ENCODE assay signal across 7 cellular contexts in the genomic region with DNA sequence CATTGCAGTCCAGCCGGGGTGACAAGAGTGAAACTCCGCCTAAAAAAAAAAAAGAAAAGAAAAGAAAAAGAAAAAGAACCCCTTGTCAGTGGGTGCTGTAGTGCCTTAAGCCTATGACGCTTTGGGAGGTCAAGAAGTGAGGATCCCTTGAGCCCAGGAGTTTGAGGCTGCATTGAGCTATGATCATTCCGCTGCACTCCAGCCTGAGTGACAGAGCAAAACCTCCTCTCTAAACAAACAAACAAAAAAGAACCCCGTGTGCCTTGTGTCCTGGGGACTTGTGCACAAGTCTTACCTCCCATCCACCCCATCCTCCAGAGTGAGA. TPM values are rescaled to one million over a fixed set of nuclear protein-coding genes. Genes with fewer than 3 reads are reported as not detected.
DNase-seq lines count a peak whose midpoint lies in the region; ATAC-seq and TF ChIP-seq lines count a peak whose summit lies in the region.

No MANE protein-coding gene starts in this region.

- no peaks in the 10 kb centered on the region for H4K20me1 ChIP-seq in smooth muscle cell (ENCODE audit: low read depth)

- H3K4me3 ChIP-seq in HUES64 (ENCODE audit: low read length) (no peak overlapping the region), foreskin fibroblast (ENCODE audit: low read depth in 1 of 2, low read length in 2 of 2) (peak overlapping the region; percentile 42 to 50), smooth muscle cell (peak overlapping the region; percentile 19)

- H3K9ac ChIP-seq in HUES64 (ENCODE audit: low read depth, low read length), result no peak overlapping the region
- no peak overlapping the region for H3K9ac ChIP-seq in smooth muscle cell (ENCODE audit: low read depth)

- H3K27ac Mint-ChIP-seq in activated T-helper 17 cell treated with anti-CD3 and anti-CD28 coated beads, Interleukin-2, amount 50 U/mL, for 72 hours, result peak overlapping the region; percentile 94

- H3F3A ChIP-seq in smooth muscle cell (ENCODE audit: low read depth), result peaks cover 8% of the 10 kb centered on the region

- H3K4me2 ChIP-seq in smooth muscle cell, result peak overlapping the region; percentile 46

- 63% methylated on average over 5 of the region's 5 CpGs for WGBS in HUES64
- 57% methylated on average over 5 of the region's 5 CpGs for WGBS in smooth muscle cell (ENCODE audit: low lambda C conversion rate)

- H3K4me1 Mint-ChIP-seq in activated T-helper 17 cell treated with anti-CD3 and anti-CD28 coated beads, Interleukin-2, amount 50 U/mL, for 72 hours, result peaks cover 26% of the 10 kb centered on the region

- H3K4me1 ChIP-seq in HUES64 (ENCODE audit: insufficient read depth, low read length) (peaks cover 9% of the 10 kb centered on the region; the same call in 1 of the 2 replicates), smooth muscle cell (ENCODE audit: low read depth) (peaks cover 10% of the 10 kb centered on the region)

- ATAC-seq in activated T-helper 17 cell treated with anti-CD3 and anti-CD28 coated beads, Interleukin-2, amount 50 U/mL, for 72 hours (replicated peaks), result no peak
- ATAC-seq in GM18907 (IDR thresholded peaks at IDR 0.05; ENCODE audit: unreplicated experiment), result no peak

- H3K9me3 Mint-ChIP-seq in activated T-helper 17 cell treated with anti-CD3 and anti-CD28 coated beads, Interleukin-2, amount 50 U/mL, for 72 hours, result no peaks in the 10 kb centered on the region

- H2AFZ ChIP-seq in smooth muscle cell (ENCODE audit: low read depth), result no peak overlapping the region

- no peaks in the 10 kb centered on the region for H3K27me3 Mint-ChIP-seq in activated T-helper 17 cell treated with anti-CD3 and anti-CD28 coated beads, Interleukin-2, amount 50 U/mL, for 72 hours

- H3K27ac ChIP-seq in HUES64 (ENCODE audit: low read depth, low read length) (0 out of 2 replicates have a peak overlapping the region, but pooled peaks have one; percentile 15), smooth muscle cell (ENCODE audit: low read depth) (peak overlapping the region; percentile 89)

- H3K4me3 Mint-ChIP-seq in activated T-helper 17 cell treated with anti-CD3 and anti-CD28 coated beads, Interleukin-2, amount 50 U/mL, for 72 hours, result peak overlapping the region; percentile 92

- DNase-seq in foreskin fibroblast, result no peak
- no peak for DNase-seq in smooth muscle cell (lab: John Stamatoyannopoulos, UW; ENCODE audit: unreplicated experiment)
- no peak for DNase-seq in activated CD8-positive, alpha-beta memory T cell treated with anti-CD3 and anti-CD28 coated beads, Interleukin-2, amount 50 U/mL, for 48 hours
- DNase-seq in NCI-H2227 treated with DMSO at 0.1 percent for 48 hours (lab: John Stamatoyannopoulos, UW), result no peak

- H3K27me3 ChIP-seq in HUES64 (ENCODE audit: insufficient read depth, low read length) (no peaks in the 10 kb centered on the region), smooth muscle cell (ENCODE audit: low read depth) (no peaks in the 10 kb centered on the region)

- peaks cover 6% of the 10 kb centered on the region for H3K36me3 Mint-ChIP-seq in activated T-helper 17 cell treated with anti-CD3 and anti-CD28 coated beads, Interleukin-2, amount 50 U/mL, for 72 hours (ENCODE audit: low read depth)

- H3K79me2 ChIP-seq in smooth muscle cell (ENCODE audit: low read depth), result no peaks in the 10 kb centered on the region

- H3K9me3 ChIP-seq in HUES64 (ENCODE audit: insufficient read depth, low read depth, low read length) (no peaks in the 10 kb centered on the region), smooth muscle cell (replicated peaks; ENCODE audit: low read depth) (no peaks in the 10 kb centered on the region)

- TF ChIP-seq CTCF in foreskin fibroblast (IDR thresholded peaks at IDR 0.05; ENCODE audit: low read depth, low read length) (no peak), smooth muscle cell (IDR thresholded peaks at IDR 0.05; ENCODE audit: borderline replicate concordance, insufficient read depth, poor library complexity, severe bottlenecking) (no peak)

- H3K36me3 ChIP-seq in HUES64 (ENCODE audit: insufficient read depth, low read length) (no peaks in the 10 kb centered on the region), smooth muscle cell (ENCODE audit: low read depth) (no peaks in the 10 kb centered on the region)

RNA-seq across cellular contexts. Expression of gene STXBP1, which starts 33.5 kb away (rescaled TPM):
- 20.6 TPM for polyA plus RNA-seq in HUES64 (2013, experiment 1 of 2)
- polyA plus RNA-seq in HUES64 (2013, experiment 2 of 2), result 29.7 TPM
- 10 to 100 TPM; 14.7 to 17.1 TPM for total RNA-seq in activated T-helper 17 cell treated with anti-CD3 and anti-CD28 coated beads, Interleukin-2, amount 50 U/mL, for 72 hours
- total RNA-seq in smooth muscle cell, result 22.4 and 39.5 TPM in 2 replicates
- 22.8 and 26.7 TPM in 2 replicates for polyA plus RNA-seq in smooth muscle cell
